In the genomic region with DNA sequence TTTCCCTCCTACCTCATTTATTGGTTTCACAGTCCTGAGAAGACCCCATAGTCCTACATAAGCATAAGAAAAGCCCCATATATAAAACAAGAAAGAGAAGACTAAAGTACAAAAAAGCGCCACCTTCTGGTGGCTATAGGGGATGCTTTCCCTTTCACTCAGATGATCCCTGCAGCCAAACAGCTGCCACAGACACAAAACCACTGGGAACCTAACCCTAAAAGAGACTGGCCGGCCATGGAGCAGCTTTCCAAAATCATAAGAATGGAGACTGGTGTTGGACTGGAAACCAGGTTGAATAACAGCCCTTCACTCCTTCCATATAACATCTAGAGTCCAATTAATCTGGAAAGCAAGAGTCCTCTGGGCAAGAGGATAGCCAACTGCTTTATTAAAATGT, we compare ENCODE assay signal across 8 cellular contexts. TPM values are rescaled to one million over a fixed set of nuclear protein-coding genes. Genes with fewer than 3 reads are reported as not detected.
DNase-seq lines count a peak whose midpoint lies in the region; ATAC-seq, FAIRE-seq and TF ChIP-seq lines count a peak whose summit lies in the region.

No MANE protein-coding gene starts in this region.

- no peak overlapping the region for H3K4me2 ChIP-seq in SU-DHL-6 (ENCODE audit: low read depth, low read length, poor library complexity, severe bottlenecking)

- H3K36me3 ChIP-seq in H7 (replicated peaks; ENCODE audit: control insufficient read depth, insufficient read depth, low read length) (peaks cover 43% of the 10 kb centered on the region), SU-DHL-6 (ENCODE audit: low read length) (peaks cover 15% of the 10 kb centered on the region)

- H2AFZ ChIP-seq in SU-DHL-6 (ENCODE audit: low read depth, low read length, severe bottlenecking), result no peak overlapping the region

- H3K4me3 ChIP-seq in H7 (ENCODE audit: insufficient read depth, low read depth, low read length), result no peak overlapping the region
- H3K4me3 ChIP-seq in SU-DHL-6 (ENCODE audit: insufficient read depth, low read length, poor library complexity, severe bottlenecking), result no peak overlapping the region
- H3K4me3 ChIP-seq in coronary artery, result no peak overlapping the region

- no peaks in the 10 kb centered on the region for H3K9me3 ChIP-seq in SU-DHL-6 (ENCODE audit: insufficient read depth, low read length)

- peak; percentile 66 for TF ChIP-seq CTCF in SU-DHL-6 (IDR thresholded peaks at IDR 0.05; ENCODE audit: insufficient read depth, low read length, poor library complexity, severe bottlenecking)
- no peak for TF ChIP-seq CTCF in coronary artery (IDR thresholded peaks at IDR 0.05)

- no peaks in the 10 kb centered on the region for H4K20me1 ChIP-seq in SU-DHL-6 (ENCODE audit: low read depth, low read length)

- ATAC-seq in GM19452 (IDR thresholded peaks at IDR 0.05; ENCODE audit: unreplicated experiment), result no peak

- H3K79me2 ChIP-seq in SU-DHL-6 (ENCODE audit: insufficient read depth, low read length), result peaks cover 15% of the 10 kb centered on the region

- no peak overlapping the region for H3K9ac ChIP-seq in SU-DHL-6 (ENCODE audit: low read length)

- peak; percentile 43 for DNase-seq in CD1c-positive myeloid dendritic cell (ENCODE audit: extremely low spot score)
- peak; percentile 79 for DNase-seq in H7
- DNase-seq in coronary artery (ENCODE audit: low spot score), result no peak
- DNase-seq in medulla oblongata (ENCODE audit: extremely low spot score), result peak; percentile 67
- peak; percentile 60 for DNase-seq in urothelium cell line (ENCODE audit: low spot score)
- no peak for DNase-seq in LoVo (ENCODE audit: low spot score)

- H3K27ac ChIP-seq in SU-DHL-6 (ENCODE audit: low read depth, low read length) (no peak overlapping the region), coronary artery (peak overlapping the region; percentile 58 to 86)

- 0 out of 2 replicates have a peak, but pooled peaks cover 5% of the 10 kb centered on the region for H3F3A ChIP-seq in SU-DHL-6 (ENCODE audit: insufficient read depth)

- H3K9me2 ChIP-seq in SU-DHL-6 (replicated peaks; ENCODE audit: insufficient read depth, low read length), result no peaks in the 10 kb centered on the region

- H3K27me3 ChIP-seq in H7 (ENCODE audit: control insufficient read depth, insufficient read depth, low read length) (no peaks in the 10 kb centered on the region), SU-DHL-6 (ENCODE audit: low read length) (no peaks in the 10 kb centered on the region)

- no peak for FAIRE-seq in urothelium cell line (lab: Jason Lieb, UNC)

RNA-seq across cellular contexts. Expression of a gene that starts 11.4 kb away (rescaled TPM):
- total RNA-seq in H7 (2014; rRNA removed; shearing (Covaris generic)), result 52.9 and 65.0 TPM in 2 replicates

RNA-seq across cellular contexts. Expression of a gene that starts 43.5 kb away (rescaled TPM):
- 23.2 and 39.6 TPM in 2 replicates for total RNA-seq in H7 (2014; rRNA removed; shearing (Covaris generic))

Comparison
In these comparisons a context has a peak if more than half of its experiments do, and no peak if none do; other contexts are left out.
1. DNase-seq: peak in CD1c-positive myeloid dendritic cell (single experiment), H7 (single experiment), medulla oblongata (single experiment) and urothelium cell line (single experiment); none in coronary artery (single experiment) and LoVo (single experiment).